Comparison of ENCODE assay signal across 13 cellular contexts in the genomic region with DNA sequence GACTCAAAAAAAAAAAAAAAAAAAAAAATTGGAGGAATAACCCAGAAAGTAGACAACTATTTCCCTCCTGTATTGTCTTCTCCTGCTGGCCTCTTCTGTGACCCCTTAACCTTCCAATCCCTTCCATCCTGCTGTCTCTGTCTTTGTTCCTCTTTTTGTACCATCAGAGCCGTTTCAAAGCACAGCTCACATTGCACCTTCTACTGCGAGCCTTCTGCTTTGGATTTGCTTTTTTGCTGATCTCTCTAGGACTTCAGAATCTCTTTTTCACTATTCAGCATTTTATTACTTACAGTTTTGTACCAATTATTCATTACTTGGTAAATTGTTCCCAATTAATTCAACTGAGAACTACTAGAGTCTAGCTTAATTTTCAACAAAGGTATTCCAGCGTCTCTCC.
DNase-seq lines count a peak whose midpoint lies in the region; ATAC-seq and TF ChIP-seq lines count a peak whose summit lies in the region.
"Had no signal": no experiment of that assay in that cellular context is flagged by ENCODE, and none has a peak within 500 bp of the region (broad histone marks: within the 10 kb centered on the region; RNA-seq: fewer than 3 reads in every experiment).

No MANE protein-coding gene starts in this region.

- H3K9ac ChIP-seq in IMR-90 (ENCODE audit: low read depth, low read length): no peak overlapping the region

- H3K27me3 ChIP-seq in IMR-90 (ENCODE audit: control insufficient read depth, insufficient read depth, low read length) (no peaks in the 10 kb centered on the region), neuron (ENCODE audit: insufficient read depth, low read length) (no peaks in the 10 kb centered on the region)
- H3K27me3 ChIP-seq: heart left ventricle, pancreas, vagina had no signal

- peaks cover 3% of the 10 kb centered on the region; the same call in 1 of the 2 replicates for H3K9me3 ChIP-seq in IMR-90 (ENCODE audit: control insufficient read depth, insufficient read depth, low read length)
- no peaks in the 10 kb centered on the region for H3K9me3 ChIP-seq in neuron (ENCODE audit: low read length)
- H3K9me3 ChIP-seq: pancreas, vagina had no signal

- 100% methylated on average over 2 of the region's 3 CpGs; no CpG with 5 or more reads in 1 of the 2 experiments for WGBS in IMR-90 (ENCODE audit: extremely low coverage in 2 of 2, insufficient read length in 1 of 2), 2 experiments

- DNase-seq in IMR-90 (no peak), SKM-1 treated with dmso at 0.1 percent for 144 hours (lab: John Stamatoyannopoulos, UW; ENCODE audit: unreplicated experiment) (peak; percentile 74), LoVo (ENCODE audit: low spot score) (no peak), activated T-cell treated with anti-CD3 and anti-CD28 coated beads for 4 hours (no peak)
- DNase-seq: activated CD4-positive, alpha-beta T cell treated with anti-CD3 and anti-CD28 coated beads, Interleukin-2, amount 50 U/mL, for 1 hour; heart left ventricle; NCI-H748 treated with DMSO at 0.1 percent for 48 hours; pancreas had no signal

- no peak overlapping the region for H3K56ac ChIP-seq in IMR-90 (ENCODE audit: extremely low read depth, insufficient read depth, low read length)

- H3K4me2 ChIP-seq in IMR-90 (ENCODE audit: low read depth, low read length): no peak overlapping the region

- in situ Hi-C loops in IMR-90 (cut with MboI; ENCODE audit: low sequenced_read_pairs): no loop called here

- H3K9me1 ChIP-seq in IMR-90 (ENCODE audit: insufficient read depth, low read length): no peaks in the 10 kb centered on the region

- intact Hi-C loops in IMR-90 (cut with micrococcal nuclease): no loop called here

- dilution Hi-C loops in IMR-90 (cut with HindIII; ENCODE audit: low sequenced_read_pairs, unreplicated experiment): no loop called here

- POLR2A ChIA-PET in IMR-90 (lab: Charles Lee; ENCODE audit: unreplicated experiment): no interaction called here

- no peaks in the 10 kb centered on the region for H3K79me1 ChIP-seq in IMR-90 (ENCODE audit: low read depth in 1 of 2, low read length in 2 of 2)

- CTCF ChIA-PET in IMR-90 (lab: Yijun Ruan, JAX): no interaction called here

- no peak overlapping the region for H3K4ac ChIP-seq in IMR-90 (ENCODE audit: low read depth, low read length)

- no peak overlapping the region for H2BK20ac ChIP-seq in IMR-90 (ENCODE audit: low read depth, low read length)

- H4K20me1 ChIP-seq in IMR-90 (ENCODE audit: insufficient read depth, low read length): no peaks in the 10 kb centered on the region

- H2AK5ac ChIP-seq in IMR-90 (ENCODE audit: low read depth, low read length): peak overlapping the region; percentile 22; the same call in 1 of the 2 replicates

- H2BK15ac ChIP-seq in IMR-90 (ENCODE audit: low read depth, low read length): no peak overlapping the region

- H3K36me3 ChIP-seq in IMR-90 (ENCODE audit: control insufficient read depth, insufficient read depth, low read length): no peaks in the 10 kb centered on the region
- no peaks in the 10 kb centered on the region for H3K36me3 ChIP-seq in neuron (ENCODE audit: insufficient read depth, low read length)
- H3K36me3 ChIP-seq: heart left ventricle, pancreas, vagina had no signal

- peak overlapping the region; percentile 37; the same call in 1 of the 2 replicates for H4K91ac ChIP-seq in IMR-90 (ENCODE audit: insufficient read depth, low read depth, low read length)

- H2AFZ ChIP-seq in IMR-90 (replicated peaks; ENCODE audit: low read length, poor library complexity) (no peak overlapping the region), neuron (ENCODE audit: low read depth, low read length) (peak overlapping the region; percentile 32)

- TF ChIP-seq POLR2A in IMR-90 (IDR thresholded peaks at IDR 0.05; ENCODE audit: low read depth, low read length): no peak

- no peak for TF ChIP-seq CTCF in IMR-90 (conservative IDR thresholded peaks at IDR 0.05; ENCODE audit: low read depth, low read length)

- H3K4me1 ChIP-seq in IMR-90 (ENCODE audit: control insufficient read depth, insufficient read depth, low read length) (peaks cover 8% of the 10 kb centered on the region), neuron (ENCODE audit: insufficient read depth, low read length) (peaks cover 4% of the 10 kb centered on the region)

- no peak overlapping the region for H3K23ac ChIP-seq in IMR-90 (ENCODE audit: low read depth, low read length)

- no peak overlapping the region for H2BK5ac ChIP-seq in IMR-90 (ENCODE audit: low read depth, low read length, poor library complexity, severe bottlenecking)

- no peak overlapping the region for H3K14ac ChIP-seq in IMR-90 (replicated peaks; ENCODE audit: low read depth, low read length)

- peak overlapping the region; percentile 17; the same call in 1 of the 2 replicates for H2BK120ac ChIP-seq in IMR-90 (ENCODE audit: low read depth, low read length)

- H4K8ac ChIP-seq in IMR-90 (ENCODE audit: low read depth in 2 of 2, low read length in 2 of 2): no peak overlapping the region

- peak overlapping the region; percentile 72; the same call in 1 of the 2 replicates for H4K5ac ChIP-seq in IMR-90 (ENCODE audit: low read depth, low read length)

- ATAC-seq in GM18502 (IDR thresholded peaks at IDR 0.05; ENCODE audit: poor library complexity, unreplicated experiment): peak; percentile 55
- no peak for ATAC-seq in IMR-90 (ENCODE audit: low read depth)
- no peak for ATAC-seq in HG03571 (IDR thresholded peaks at IDR 0.05; ENCODE audit: unreplicated experiment)
- ATAC-seq in HG02642 (IDR thresholded peaks at IDR 0.05; ENCODE audit: poor library complexity, unreplicated experiment): no peak
- ATAC-seq: pancreas had no signal

- H3K4me3 ChIP-seq in IMR-90 (ENCODE audit: insufficient read depth, low read depth, low read length): no peak overlapping the region
- H3K4me3 ChIP-seq in neuron (ENCODE audit: low read length): no peak overlapping the region
- H3K4me3 ChIP-seq: heart left ventricle, pancreas, vagina had no signal

- no peak overlapping the region for H3K27ac ChIP-seq in IMR-90 (ENCODE audit: insufficient read depth, low read length)
- H3K27ac ChIP-seq: pancreas had no signal

- BruUV-seq in IMR-90 (replicated peaks; lab: Mats Ljungman, UMichigan): no TSS peak

- H2AK9ac ChIP-seq in IMR-90 (replicated peaks; ENCODE audit: low read depth, low read length, poor library complexity): no peak overlapping the region

- peak overlapping the region; percentile 64; the same call in 1 of the 2 replicates for H3K18ac ChIP-seq in IMR-90 (ENCODE audit: low read depth, low read length)

- TF ChIP-seq RAD21 in IMR-90 (IDR thresholded peaks at IDR 0.05; ENCODE audit: low read length): no peak

TF ChIP-seq in IMR-90, 13 proteins besides CTCF, POLR2A, EP300 and RAD21:
- TF ChIP-seq MAZ (IDR thresholded peaks at IDR 0.05; ENCODE audit: borderline replicate concordance, low read depth, low read length): no peak
- peak; percentile 55 for TF ChIP-seq MAFK (IDR thresholded peaks at IDR 0.05; ENCODE audit: low read depth, low read length)
TF ChIP-seq in IMR-90: peak in this region for 1.
